Comparison of ENCODE assay signal across 14 cellular contexts in genomic region chr17:76371656-76372628, GRCh38. TPM values are rescaled to one million over a fixed set of nuclear protein-coding genes. Genes with fewer than 3 reads are reported as not detected.
DNase-seq lines count a peak whose midpoint lies in the region; ATAC-seq and TF ChIP-seq lines count a peak whose summit lies in the region.
"Had no signal": no experiment of that assay in that cellular context is flagged by ENCODE, and none has a peak within 500 bp of the region (broad histone marks: within the 10 kb centered on the region; RNA-seq: fewer than 3 reads in every experiment).

No MANE protein-coding gene starts in this region.

- no peak for DNase-seq in activated naive CD8-positive, alpha-beta T cell treated with anti-CD3 and anti-CD28 coated beads, Interleukin-2, amount 50 U/mL, for 24 hours
- DNase-seq in activated naive CD8-positive, alpha-beta T cell treated with anti-CD3 and anti-CD28 coated beads for 36 hours, result no peak
- peak; percentile 91 for DNase-seq in amniotic epithelial cell (ENCODE audit: low read depth)
- DNase-seq in fibroblast of the aortic adventitia (ENCODE audit: low read depth), result peak; percentile 99
- peak; percentile 95 for DNase-seq in stromal cell of bone marrow (ENCODE audit: low read depth)
- DNase-seq in MV-4-11 (lab: John Stamatoyannopoulos, UW), result no peak
- DNase-seq in SK-N-DZ (ENCODE audit: low spot score), result no peak
- DNase-seq in aorta, result no peak
- DNase-seq: activated CD4-positive, alpha-beta T cell treated with anti-CD3 and anti-CD28 coated beads, Interleukin-2, amount 10 ng/mL, durations not matched to agents 24 days and 14 days; activated naive CD4-positive, alpha-beta T cell treated with anti-CD3 and anti-CD28 coated beads for 36 hours; AML-193; effector memory CD4-positive, alpha-beta T cell; GF-D8 had no signal

- H3K36me3 Mint-ChIP-seq in activated naive CD8-positive, alpha-beta T cell treated with anti-CD3 and anti-CD28 coated beads, Interleukin-2, amount 50 U/mL, for 24 hours (ENCODE audit: low read depth), result no peaks in the 10 kb centered on the region
- no peaks in the 10 kb centered on the region for H3K36me3 Mint-ChIP-seq in activated naive CD8-positive, alpha-beta T cell treated with anti-CD3 and anti-CD28 coated beads for 36 hours

- no peak overlapping the region for H3K27ac Mint-ChIP-seq in activated naive CD8-positive, alpha-beta T cell treated with anti-CD3 and anti-CD28 coated beads, Interleukin-2, amount 50 U/mL, for 24 hours
- H3K27ac Mint-ChIP-seq in activated naive CD8-positive, alpha-beta T cell treated with anti-CD3 and anti-CD28 coated beads for 36 hours, result no peak overlapping the region
- H3K27ac Mint-ChIP-seq: activated CD4-positive, alpha-beta T cell treated with anti-CD3 and anti-CD28 coated beads, Interleukin-2, amount 10 ng/mL, durations not matched to agents 24 days and 14 days; activated naive CD4-positive, alpha-beta T cell treated with anti-CD3 and anti-CD28 coated beads for 36 hours had no signal

- peak; percentile 42 for ATAC-seq in activated naive CD8-positive, alpha-beta T cell treated with anti-CD3 and anti-CD28 coated beads, Interleukin-2, amount 50 U/mL, for 24 hours
- no peak for ATAC-seq in aorta (ENCODE audit: low FRiP score)

- no peaks in the 10 kb centered on the region for H3K27me3 Mint-ChIP-seq in activated naive CD8-positive, alpha-beta T cell treated with anti-CD3 and anti-CD28 coated beads, Interleukin-2, amount 50 U/mL, for 24 hours
- H3K27me3 Mint-ChIP-seq in activated naive CD8-positive, alpha-beta T cell treated with anti-CD3 and anti-CD28 coated beads for 36 hours, result no peaks in the 10 kb centered on the region

- WGBS in aorta, 2 donors, result 88 to 91% methylated on average over 16 of the region's 16 CpGs

- no peaks in the 10 kb centered on the region for H3K27me3 ChIP-seq in aorta (ENCODE audit: control insufficient read depth in 1 of 2, insufficient read depth in 2 of 2, low read length in 1 of 2)
- H3K27me3 ChIP-seq: SJCRH30 had no signal

- no peak overlapping the region for H3K27ac ChIP-seq in aorta (ENCODE audit: low read depth in 1 of 2, low read length in 2 of 2)
- H3K27ac ChIP-seq: SJCRH30 had no signal

- no peaks in the 10 kb centered on the region for H3K4me1 ChIP-seq in aorta (ENCODE audit: control insufficient read depth in 1 of 2, insufficient read depth in 2 of 2, low read length in 2 of 2)

- peaks cover 4% of the 10 kb centered on the region for H3K4me1 Mint-ChIP-seq in activated naive CD8-positive, alpha-beta T cell treated with anti-CD3 and anti-CD28 coated beads, Interleukin-2, amount 50 U/mL, for 24 hours
- H3K4me1 Mint-ChIP-seq in activated naive CD8-positive, alpha-beta T cell treated with anti-CD3 and anti-CD28 coated beads for 36 hours, result peaks cover 3% of the 10 kb centered on the region
- H3K4me1 Mint-ChIP-seq: activated CD4-positive, alpha-beta T cell treated with anti-CD3 and anti-CD28 coated beads, Interleukin-2, amount 10 ng/mL, durations not matched to agents 24 days and 14 days had no signal

- H3K4me3 Mint-ChIP-seq in activated naive CD8-positive, alpha-beta T cell treated with anti-CD3 and anti-CD28 coated beads, Interleukin-2, amount 50 U/mL, for 24 hours, result no peak overlapping the region
- H3K4me3 Mint-ChIP-seq in activated naive CD8-positive, alpha-beta T cell treated with anti-CD3 and anti-CD28 coated beads for 36 hours, result no peak overlapping the region
- H3K4me3 Mint-ChIP-seq: activated CD4-positive, alpha-beta T cell treated with anti-CD3 and anti-CD28 coated beads, Interleukin-2, amount 10 ng/mL, durations not matched to agents 24 days and 14 days; activated naive CD4-positive, alpha-beta T cell treated with anti-CD3 and anti-CD28 coated beads for 36 hours had no signal

- no peaks in the 10 kb centered on the region for H3K9me3 ChIP-seq in aorta (ENCODE audit: control insufficient read depth, low read length)
- H3K9me3 ChIP-seq: SJCRH30 had no signal

- no peaks in the 10 kb centered on the region for H3K9me3 Mint-ChIP-seq in activated naive CD8-positive, alpha-beta T cell treated with anti-CD3 and anti-CD28 coated beads, Interleukin-2, amount 50 U/mL, for 24 hours
- H3K9me3 Mint-ChIP-seq in activated naive CD8-positive, alpha-beta T cell treated with anti-CD3 and anti-CD28 coated beads for 36 hours, result no peaks in the 10 kb centered on the region
- H3K9me3 Mint-ChIP-seq: activated CD4-positive, alpha-beta T cell treated with anti-CD3 and anti-CD28 coated beads, Interleukin-2, amount 10 ng/mL, durations not matched to agents 24 days and 14 days; activated naive CD4-positive, alpha-beta T cell treated with anti-CD3 and anti-CD28 coated beads for 36 hours had no signal

- intact Hi-C loops in aorta (cut with DNase I), result no loop called here

- no peaks in the 10 kb centered on the region for H3K36me3 ChIP-seq in aorta (ENCODE audit: control insufficient read depth in 1 of 2, insufficient read depth in 2 of 2, low read length in 1 of 2)
- H3K36me3 ChIP-seq: SJCRH30 had no signal

- H3K4me3 ChIP-seq in fibroblast of the aortic adventitia (ENCODE audit: low read depth, low read length) (no peak overlapping the region), aorta (ENCODE audit: low read length in 2 of 2) (no peak overlapping the region)
- H3K4me3 ChIP-seq: SJCRH30 had no signal

- no peak for TF ChIP-seq CTCF in fibroblast of the aortic adventitia (IDR thresholded peaks at IDR 0.05; ENCODE audit: insufficient read depth, low read length)

RNA-seq across cellular contexts. Expression of gene SPHK1, which starts 12.5 kb away (rescaled TPM):
- 10 to 100 TPM; 10.9 to 12.0 TPM for total RNA-seq in activated naive CD8-positive, alpha-beta T cell treated with anti-CD3 and anti-CD28 coated beads for 36 hours
- total RNA-seq in fibroblast of the aortic adventitia (ENCODE audit: low replicate concordance) (31.7 and 84.0 TPM in 2 replicates), aorta (10 to 100 TPM; 22.2 to 24.5 TPM)
- 3.7 and 6.7 TPM in 2 replicates for polyA plus RNA-seq in SK-N-DZ (2014; cell fraction: cytosol; rRNA removed)
- 7.1 and 8.8 TPM in 2 replicates for polyA plus RNA-seq in SK-N-DZ (2014; cell fraction: nucleus; rRNA removed)
- polyA plus RNA-seq in aorta, result 10 to 100 TPM in 1 of 2 donors, 1 to 10 TPM in 1; 8.6 to 13.9 TPM

RNA-seq across cellular contexts. Expression of gene PRPSAP1, which starts 18.2 kb away (rescaled TPM):
- total RNA-seq in activated naive CD8-positive, alpha-beta T cell treated with anti-CD3 and anti-CD28 coated beads for 36 hours, result 10 to 100 TPM; 30.9 to 31.3 TPM
- total RNA-seq in fibroblast of the aortic adventitia (ENCODE audit: low replicate concordance) (48.1 and 57.9 TPM in 2 replicates), aorta (10 to 100 TPM; 47.2 to 64.4 TPM)
- polyA plus RNA-seq in SK-N-DZ (2014; cell fraction: cytosol; rRNA removed), result 74.2 and 95.7 TPM in 2 replicates
- 83.3 and 104 TPM in 2 replicates for polyA plus RNA-seq in SK-N-DZ (2014; cell fraction: nucleus; rRNA removed)
- 10 to 100 TPM; 29.7 to 45.2 TPM for polyA plus RNA-seq in aorta

Comparison
In these comparisons a context has a peak if more than half of its experiments do, and no peak if none do; other contexts are left out.
1. DNase-seq: peak in amniotic epithelial cell (single experiment), fibroblast of the aortic adventitia (single experiment) and stromal cell of bone marrow (single experiment); none in activated naive CD8-positive, alpha-beta T cell treated with anti-CD3 and anti-CD28 coated beads, Interleukin-2, amount 50 U/mL, for 24 hours (single experiment), activated naive CD8-positive, alpha-beta T cell treated with anti-CD3 and anti-CD28 coated beads for 36 hours (single experiment), MV-4-11 (single experiment), SK-N-DZ (single experiment) and aorta (0 of 2).